Comparison of ENCODE assay signal across 21 cellular contexts in the genomic region with DNA sequence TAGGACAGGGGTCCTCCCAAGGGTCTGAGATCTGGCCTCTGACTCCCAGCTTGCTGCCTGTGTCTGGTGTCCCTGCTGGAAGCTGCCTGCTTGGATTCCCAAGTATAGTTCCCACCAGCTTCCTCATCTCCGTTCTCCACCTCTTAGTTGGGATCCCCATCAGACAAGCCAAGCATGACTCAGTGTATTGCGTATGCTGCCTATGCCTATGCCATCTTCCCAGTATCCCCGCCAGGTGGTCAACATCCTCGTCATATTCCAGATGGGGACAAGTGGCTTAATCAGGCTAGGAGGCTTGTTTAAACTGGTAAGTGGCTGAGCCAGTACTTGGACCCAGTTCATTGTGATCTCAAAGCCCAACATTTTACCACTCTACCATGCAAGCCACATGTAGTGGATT.
"Had no signal": no experiment of that assay in that cellular context is flagged by ENCODE, and none has a peak within 500 bp of the region (broad histone marks: within the 10 kb centered on the region; RNA-seq: fewer than 3 reads in every experiment).

No MANE protein-coding gene starts in this region.

- H3K4me1 Mint-ChIP-seq: activated naive CD8-positive, alpha-beta T cell treated with anti-CD3 and anti-CD28 coated beads, Interleukin-2, amount 50 U/mL, for 24 hours; immature natural killer cell had no signal

- H3K36me3 ChIP-seq: left ventricle myocardium inferior, spleen, thoracic aorta, upper lobe of right lung had no signal

- H3K4me3 ChIP-seq: hepatocyte, left ventricle myocardium inferior, spleen, thoracic aorta, upper lobe of right lung had no signal

- H3K4me1 ChIP-seq: left ventricle myocardium inferior, spleen, upper lobe of right lung had no signal

- H3K27ac Mint-ChIP-seq: activated CD4-positive, alpha-beta memory T cell treated with anti-CD3 and anti-CD28 coated beads for 36 hours; activated naive CD8-positive, alpha-beta T cell treated with anti-CD3 and anti-CD28 coated beads, Interleukin-2, amount 50 U/mL, for 24 hours; activated T-helper 1 cell treated with anti-CD3 and anti-CD28 coated beads, Interleukin-12 subunit alpha, Interleukin-12 subunit beta, Interleukin-2, Interleukin-4 antibody, amounts not matched to agents 30 ng/mL and 10 ng/mL and 1 ng/mL, durations not matched to agents 14 hours and 24 hours and 36 hours; immature natural killer cell; naive thymus-derived CD4-positive, alpha-beta T cell; progenitor cell of endocrine pancreas had no signal

- H3K9me3 Mint-ChIP-seq: activated CD4-positive, alpha-beta memory T cell treated with anti-CD3 and anti-CD28 coated beads for 36 hours; activated naive CD8-positive, alpha-beta T cell treated with anti-CD3 and anti-CD28 coated beads, Interleukin-2, amount 50 U/mL, for 24 hours; activated T-helper 1 cell treated with anti-CD3 and anti-CD28 coated beads, Interleukin-12 subunit alpha, Interleukin-12 subunit beta, Interleukin-2, Interleukin-4 antibody, amounts not matched to agents 30 ng/mL and 10 ng/mL and 1 ng/mL, durations not matched to agents 14 hours and 24 hours and 36 hours; naive thymus-derived CD4-positive, alpha-beta T cell; neural crest cell had no signal

- DNase-seq: activated CD4-positive, alpha-beta memory T cell treated with anti-CD3 and anti-CD28 coated beads for 36 hours; activated CD4-positive, alpha-beta T cell treated with anti-CD3 and anti-CD28 coated beads for 48 hours; activated gamma-delta T cell; activated naive CD4-positive, alpha-beta T cell treated with anti-CD3 and anti-CD28 coated beads, Interleukin-2, amount 50 U/mL, for 16 hours; activated naive CD8-positive, alpha-beta T cell treated with anti-CD3 and anti-CD28 coated beads, Interleukin-2, amount 50 U/mL, for 24 hours; activated T-cell treated with anti-CD3 and anti-CD28 coated beads for 4 hours; dermis blood vessel endothelial cell; effector memory CD4-positive, alpha-beta T cell; foreskin melanocyte; immature natural killer cell; left ventricle myocardium inferior; naive thymus-derived CD4-positive, alpha-beta T cell; stimulated activated CD4-positive, alpha-beta T cell treated with anti-CD3 and anti-CD28 coated beads, Interleukin-4, amount 100 ng/mL, for 1 hour; stimulated activated naive CD4-positive, alpha-beta T cell; upper lobe of right lung had no signal

- H3K27me3 ChIP-seq: hepatocyte had no signal

- H3K36me3 Mint-ChIP-seq: activated CD4-positive, alpha-beta memory T cell treated with anti-CD3 and anti-CD28 coated beads for 36 hours; immature natural killer cell; naive thymus-derived CD4-positive, alpha-beta T cell had no signal

- ATAC-seq: activated naive CD8-positive, alpha-beta T cell treated with anti-CD3 and anti-CD28 coated beads, Interleukin-2, amount 50 U/mL, for 24 hours; naive thymus-derived CD4-positive, alpha-beta T cell; upper lobe of right lung had no signal

- H3K4me3 Mint-ChIP-seq: activated CD4-positive, alpha-beta memory T cell treated with anti-CD3 and anti-CD28 coated beads for 36 hours; activated naive CD8-positive, alpha-beta T cell treated with anti-CD3 and anti-CD28 coated beads, Interleukin-2, amount 50 U/mL, for 24 hours; activated T-helper 1 cell treated with anti-CD3 and anti-CD28 coated beads, Interleukin-12 subunit alpha, Interleukin-12 subunit beta, Interleukin-2, Interleukin-4 antibody, amounts not matched to agents 30 ng/mL and 10 ng/mL and 1 ng/mL, durations not matched to agents 14 hours and 24 hours and 36 hours; immature natural killer cell; naive thymus-derived CD4-positive, alpha-beta T cell; neural crest cell had no signal

- H3K27ac ChIP-seq: hepatocyte, left ventricle myocardium inferior, spleen, thoracic aorta, upper lobe of right lung had no signal

- H3K9me3 ChIP-seq: left ventricle myocardium inferior, spleen, thoracic aorta, upper lobe of right lung had no signal
